In the genomic region with DNA sequence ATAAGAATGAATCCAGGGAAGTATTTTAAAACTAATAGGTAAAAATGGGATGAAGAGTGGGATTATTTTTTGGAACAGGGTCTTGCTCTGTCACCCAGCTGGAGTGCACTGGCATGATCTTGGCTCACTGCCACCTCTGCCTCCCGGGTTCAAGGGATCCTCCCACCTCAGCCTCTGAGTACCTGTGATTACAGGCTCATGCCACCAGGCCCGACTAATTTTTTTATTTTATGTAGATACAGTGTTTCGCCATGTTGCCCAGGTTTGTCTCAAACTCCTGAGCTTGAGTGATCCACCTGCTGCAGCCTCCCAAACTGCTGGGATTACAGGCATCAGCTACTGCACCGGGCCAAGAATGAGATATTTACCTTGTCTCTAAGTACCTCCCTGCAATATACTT, we compare ENCODE assay signal across 11 cellular contexts. TPM values are rescaled to one million over a fixed set of nuclear protein-coding genes. Genes with fewer than 3 reads are reported as not detected.
DNase-seq lines count a peak whose midpoint lies in the region; ATAC-seq and TF ChIP-seq lines count a peak whose summit lies in the region.
"Had no signal": no experiment of that assay in that cellular context is flagged by ENCODE, and none has a peak within 500 bp of the region (broad histone marks: within the 10 kb centered on the region; RNA-seq: fewer than 3 reads in every experiment).

No MANE protein-coding gene starts in this region.

- H3K27ac Mint-ChIP-seq in activated T-cell treated with anti-CD3 and anti-CD28 coated beads, Interleukin-2, amount 50 U/mL, for 24 hours = peak overlapping the region; percentile 95
- peak overlapping the region; percentile 92 for H3K27ac Mint-ChIP-seq in activated T-helper 1 cell treated with anti-CD3 and anti-CD28 coated beads, Interleukin-12 subunit alpha, Interleukin-12 subunit beta, Interleukin-2, Interleukin-4 antibody, amounts not matched to agents 30 ng/mL and 10 ng/mL and 1 ng/mL, durations not matched to agents 14 hours and 24 hours and 36 hours
- peak overlapping the region in 5 of 9 donors; percentile 24 to 72 (median 41) for H3K27ac Mint-ChIP-seq in naive thymus-derived CD4-positive, alpha-beta T cell
- no peak overlapping the region for H3K27ac Mint-ChIP-seq in type B pancreatic cell

- ATAC-seq in activated T-cell treated with anti-CD3 and anti-CD28 coated beads, Interleukin-2, amount 50 U/mL, for 4 hours = no peak
- ATAC-seq in naive thymus-derived CD4-positive, alpha-beta T cell = no peak
- no peak for ATAC-seq in SK-N-SH treated with all-trans-retinoic acid at 6 μM for 48 hours
- ATAC-seq: upper lobe of right lung had no signal

- H3K27me3 ChIP-seq in naive thymus-derived CD4-positive, alpha-beta T cell (ENCODE audit: control insufficient read depth in 2 of 2, insufficient read depth in 2 of 2, low read length in 2 of 2) = no peaks in the 10 kb centered on the region
- H3K27me3 ChIP-seq: right lobe of liver, upper lobe of right lung had no signal

- no peak overlapping the region for H3K27ac ChIP-seq in naive thymus-derived CD4-positive, alpha-beta T cell (ENCODE audit: low read depth, low read length)
- H3K27ac ChIP-seq: upper lobe of right lung had no signal

- H3K4me1 ChIP-seq in naive thymus-derived CD4-positive, alpha-beta T cell (ENCODE audit: control insufficient read depth in 2 of 2, insufficient read depth in 2 of 2, low read length in 2 of 2) = peaks cover 0 to 19% of the 10 kb centered on the region in 2 donors

- no peak for TF ChIP-seq CTCF in type B pancreatic cell (conservative IDR thresholded peaks at IDR 0.05)

- no peaks in the 10 kb centered on the region for H3K27me3 Mint-ChIP-seq in activated T-cell treated with anti-CD3 and anti-CD28 coated beads, Interleukin-2, amount 50 U/mL, for 24 hours
- H3K27me3 Mint-ChIP-seq in activated T-cell treated with anti-CD3 and anti-CD28 coated beads, Interleukin-2, amount 50 U/mL, for 4 hours (ENCODE audit: low read depth) = no peaks in the 10 kb centered on the region
- H3K27me3 Mint-ChIP-seq in activated T-helper 1 cell treated with anti-CD3 and anti-CD28 coated beads, Interleukin-12 subunit alpha, Interleukin-12 subunit beta, Interleukin-2, Interleukin-4 antibody, amounts not matched to agents 30 ng/mL and 10 ng/mL and 1 ng/mL, durations not matched to agents 14 hours and 24 hours and 36 hours (ENCODE audit: insufficient read depth) = no peaks in the 10 kb centered on the region
- H3K27me3 Mint-ChIP-seq in naive thymus-derived CD4-positive, alpha-beta T cell = no peaks in the 10 kb centered on the region
- H3K27me3 Mint-ChIP-seq in type B pancreatic cell = peaks cover 3% of the 10 kb centered on the region

- H3K4me3 ChIP-seq in naive thymus-derived CD4-positive, alpha-beta T cell (ENCODE audit: low read length) = no peak overlapping the region
- H3K4me3 ChIP-seq: right lobe of liver, upper lobe of right lung had no signal

- peak overlapping the region; percentile 32 for H3K4me3 Mint-ChIP-seq in activated T-cell treated with anti-CD3 and anti-CD28 coated beads, Interleukin-2, amount 50 U/mL, for 24 hours
- no peak overlapping the region for H3K4me3 Mint-ChIP-seq in activated T-cell treated with anti-CD3 and anti-CD28 coated beads, Interleukin-2, amount 50 U/mL, for 4 hours
- H3K4me3 Mint-ChIP-seq in activated T-helper 1 cell treated with anti-CD3 and anti-CD28 coated beads, Interleukin-12 subunit alpha, Interleukin-12 subunit beta, Interleukin-2, Interleukin-4 antibody, amounts not matched to agents 30 ng/mL and 10 ng/mL and 1 ng/mL, durations not matched to agents 14 hours and 24 hours and 36 hours = peak overlapping the region; percentile 61
- no peak overlapping the region for H3K4me3 Mint-ChIP-seq in naive thymus-derived CD4-positive, alpha-beta T cell
- H3K4me3 Mint-ChIP-seq in type B pancreatic cell = no peak overlapping the region

- CTCF ChIA-PET in naive thymus-derived CD4-positive, alpha-beta T cell (lab: Charles Lee) = no interaction called here

- H3K4me1 Mint-ChIP-seq in activated T-cell treated with anti-CD3 and anti-CD28 coated beads, Interleukin-2, amount 50 U/mL, for 24 hours (ENCODE audit: low read depth) = peaks cover 91% of the 10 kb centered on the region
- H3K4me1 Mint-ChIP-seq in activated T-cell treated with anti-CD3 and anti-CD28 coated beads, Interleukin-2, amount 50 U/mL, for 4 hours (ENCODE audit: low read depth) = peaks cover 78% of the 10 kb centered on the region
- peaks cover 90% of the 10 kb centered on the region for H3K4me1 Mint-ChIP-seq in activated T-helper 1 cell treated with anti-CD3 and anti-CD28 coated beads, Interleukin-12 subunit alpha, Interleukin-12 subunit beta, Interleukin-2, Interleukin-4 antibody, amounts not matched to agents 30 ng/mL and 10 ng/mL and 1 ng/mL, durations not matched to agents 14 hours and 24 hours and 36 hours (ENCODE audit: low read depth)
- peaks cover 42 to 79% (median 73%) of the 10 kb centered on the region in 7 donors for H3K4me1 Mint-ChIP-seq in naive thymus-derived CD4-positive, alpha-beta T cell
- H3K4me1 Mint-ChIP-seq in type B pancreatic cell (ENCODE audit: unreplicated experiment) = peaks cover 35% of the 10 kb centered on the region

- DNase-seq in activated T-cell treated with anti-CD3 and anti-CD28 coated beads, Interleukin-2, amount 50 U/mL, for 24 hours = no peak
- DNase-seq in activated T-cell treated with anti-CD3 and anti-CD28 coated beads, Interleukin-2, amount 50 U/mL, for 4 hours = no peak
- no peak for DNase-seq in activated T-helper 1 cell treated with anti-CD3 and anti-CD28 coated beads, Interleukin-12 subunit alpha, Interleukin-12 subunit beta, Interleukin-2, Interleukin-4 antibody, amounts not matched to agents 30 ng/mL and 10 ng/mL and 1 ng/mL, durations not matched to agents 14 hours and 24 hours and 36 hours (ENCODE audit: low spot score)
- peak in 1 of 9 donors; percentile 14 for DNase-seq in naive thymus-derived CD4-positive, alpha-beta T cell
- DNase-seq in type B pancreatic cell (ENCODE audit: extremely low spot score, unreplicated experiment) (peak; percentile 11), NCI-H510A (lab: John Stamatoyannopoulos, UW) (no peak), Ammon's horn (ENCODE audit: low spot score) (no peak)
- DNase-seq: NCI-H2081, upper lobe of right lung had no signal

- intact Hi-C loops in activated T-helper 1 cell treated with anti-CD3 and anti-CD28 coated beads, Interleukin-12 subunit alpha, Interleukin-12 subunit beta, Interleukin-2, Interleukin-4 antibody, amounts not matched to agents 30 ng/mL and 10 ng/mL and 1 ng/mL, durations not matched to agents 14 hours and 24 hours and 36 hours (cut with micrococcal nuclease) = loop anchor here (1.0 kb wide), 3 partner anchors 8 to 28 kb away; no protein-coding TSS in a partner anchor
- intact Hi-C loops in naive thymus-derived CD4-positive, alpha-beta T cell (cut with micrococcal nuclease) = loop anchor here in 1 of 2 donors (1.0 kb wide), 2 partner anchors 8 to 9 kb away; no protein-coding TSS in a partner anchor

- POLR2A ChIA-PET in naive thymus-derived CD4-positive, alpha-beta T cell (lab: Charles Lee) = interaction anchor here (0.9 kb wide), 1 partner anchor 120 kb away, joined by 3 read pairs; no protein-coding TSS in a partner anchor

- no peaks in the 10 kb centered on the region for H3K9me3 ChIP-seq in naive thymus-derived CD4-positive, alpha-beta T cell (ENCODE audit: control insufficient read depth in 2 of 3, low read length in 3 of 3)
- H3K9me3 ChIP-seq: upper lobe of right lung had no signal

- H3K36me3 ChIP-seq in naive thymus-derived CD4-positive, alpha-beta T cell (ENCODE audit: control insufficient read depth in 2 of 3, insufficient read depth in 3 of 3, low read length in 3 of 3) = no peaks in the 10 kb centered on the region
- H3K36me3 ChIP-seq: upper lobe of right lung had no signal

- no peaks in the 10 kb centered on the region for H3K9me3 Mint-ChIP-seq in activated T-cell treated with anti-CD3 and anti-CD28 coated beads, Interleukin-2, amount 50 U/mL, for 24 hours
- no peaks in the 10 kb centered on the region for H3K9me3 Mint-ChIP-seq in activated T-cell treated with anti-CD3 and anti-CD28 coated beads, Interleukin-2, amount 50 U/mL, for 4 hours
- H3K9me3 Mint-ChIP-seq in activated T-helper 1 cell treated with anti-CD3 and anti-CD28 coated beads, Interleukin-12 subunit alpha, Interleukin-12 subunit beta, Interleukin-2, Interleukin-4 antibody, amounts not matched to agents 30 ng/mL and 10 ng/mL and 1 ng/mL, durations not matched to agents 14 hours and 24 hours and 36 hours = peaks cover 4% of the 10 kb centered on the region
- H3K9me3 Mint-ChIP-seq in naive thymus-derived CD4-positive, alpha-beta T cell = peaks cover 0 to 4% (median 0%) of the 10 kb centered on the region in 11 donors
- H3K9me3 Mint-ChIP-seq in type B pancreatic cell = no peaks in the 10 kb centered on the region

- H3K36me3 Mint-ChIP-seq in activated T-cell treated with anti-CD3 and anti-CD28 coated beads, Interleukin-2, amount 50 U/mL, for 24 hours (ENCODE audit: low read depth) = peaks cover 74% of the 10 kb centered on the region
- peaks cover 16% of the 10 kb centered on the region for H3K36me3 Mint-ChIP-seq in activated T-cell treated with anti-CD3 and anti-CD28 coated beads, Interleukin-2, amount 50 U/mL, for 4 hours (ENCODE audit: insufficient read depth)
- peaks cover 51% of the 10 kb centered on the region for H3K36me3 Mint-ChIP-seq in activated T-helper 1 cell treated with anti-CD3 and anti-CD28 coated beads, Interleukin-12 subunit alpha, Interleukin-12 subunit beta, Interleukin-2, Interleukin-4 antibody, amounts not matched to agents 30 ng/mL and 10 ng/mL and 1 ng/mL, durations not matched to agents 14 hours and 24 hours and 36 hours (ENCODE audit: low read depth)
- peaks cover 3 to 54% (median 30%) of the 10 kb centered on the region in 5 donors for H3K36me3 Mint-ChIP-seq in naive thymus-derived CD4-positive, alpha-beta T cell
- no peaks in the 10 kb centered on the region for H3K36me3 Mint-ChIP-seq in type B pancreatic cell

RNA-seq across cellular contexts. Expression of gene NSMCE1, which starts 22.1 kb away (rescaled TPM):
- total RNA-seq in activated T-cell treated with anti-CD3 and anti-CD28 coated beads, Interleukin-2, amount 50 U/mL, for 4 hours = 100 to 1,000 TPM; 109 to 111 (median 111) TPM
- 128 and 134 TPM in 2 replicates for total RNA-seq in activated T-helper 1 cell treated with anti-CD3 and anti-CD28 coated beads, Interleukin-12 subunit alpha, Interleukin-12 subunit beta, Interleukin-2, Interleukin-4 antibody, amounts not matched to agents 30 ng/mL and 10 ng/mL and 1 ng/mL, durations not matched to agents 14 hours and 24 hours and 36 hours
- total RNA-seq in naive thymus-derived CD4-positive, alpha-beta T cell = 100 to 1,000 TPM in 1 of 5 experiments, 10 to 100 TPM in 4; 45.5 to 106 (median 70.2) TPM
- polyA plus RNA-seq in naive thymus-derived CD4-positive, alpha-beta T cell = 100 to 1,000 TPM; 200 to 220 TPM
- 27.1 and 33.3 TPM in 2 replicates for total RNA-seq in type B pancreatic cell (ENCODE audit: low replicate concordance)

RNA-seq across cellular contexts. Expression of gene KDM8, which starts 43.1 kb away (rescaled TPM):
- 10 to 100 TPM in 1 of 3 donors, 1 to 10 TPM in 2; 8.8 to 10.7 (median 8.9) TPM for total RNA-seq in activated T-cell treated with anti-CD3 and anti-CD28 coated beads, Interleukin-2, amount 50 U/mL, for 4 hours
- 12.5 and 14.5 TPM in 2 replicates for total RNA-seq in activated T-helper 1 cell treated with anti-CD3 and anti-CD28 coated beads, Interleukin-12 subunit alpha, Interleukin-12 subunit beta, Interleukin-2, Interleukin-4 antibody, amounts not matched to agents 30 ng/mL and 10 ng/mL and 1 ng/mL, durations not matched to agents 14 hours and 24 hours and 36 hours
- total RNA-seq in naive thymus-derived CD4-positive, alpha-beta T cell = 10 to 100 TPM; 15.6 to 34.4 (median 19.0) TPM
- polyA plus RNA-seq in naive thymus-derived CD4-positive, alpha-beta T cell = 10 to 100 TPM in 1 of 2 donors, 1 to 10 TPM in 1; 10.0 to 15.4 TPM
- 6.3 and 11.1 TPM in 2 replicates for total RNA-seq in type B pancreatic cell (ENCODE audit: low replicate concordance)

Comparison
In these comparisons a context has a peak if more than half of its experiments do, and no peak if none do; other contexts are left out.
1. H3K4me3 Mint-ChIP-seq: peak in activated T-cell treated with anti-CD3 and anti-CD28 coated beads, Interleukin-2, amount 50 U/mL, for 24 hours (single experiment) and activated T-helper 1 cell treated with anti-CD3 and anti-CD28 coated beads, Interleukin-12 subunit alpha, Interleukin-12 subunit beta, Interleukin-2, Interleukin-4 antibody, amounts not matched to agents 30 ng/mL and 10 ng/mL and 1 ng/mL, durations not matched to agents 14 hours and 24 hours and 36 hours (single experiment); none in activated T-cell treated with anti-CD3 and anti-CD28 coated beads, Interleukin-2, amount 50 U/mL, for 4 hours (single experiment), naive thymus-derived CD4-positive, alpha-beta T cell (0 of 10) and type B pancreatic cell (single experiment).